16 cellular contexts compared by ENCODE assay signal in the genomic region with DNA sequence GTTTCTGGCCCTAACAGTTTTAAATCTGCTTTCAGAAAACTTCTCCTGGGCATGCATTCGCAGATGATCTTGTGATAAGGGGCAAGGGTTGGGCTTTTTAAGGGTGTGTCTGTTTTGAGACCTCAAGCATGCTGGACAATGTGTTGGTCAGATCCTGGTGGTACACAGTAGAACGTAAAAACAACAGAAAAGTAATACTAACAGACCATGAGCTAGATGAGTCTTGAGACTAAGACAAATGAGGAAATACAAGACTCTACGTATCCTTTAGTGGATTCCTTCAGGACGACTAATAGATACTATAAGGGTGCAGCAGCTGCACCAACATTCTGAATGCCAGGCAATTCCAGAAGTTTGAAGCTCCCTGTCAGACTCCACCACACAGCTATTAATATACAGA.
A peak's percentile ranks its signal among the peaks of the same experiment; 100 is the strongest.
DNase-seq lines count a peak whose midpoint lies in the region; ATAC-seq, FAIRE-seq and TF ChIP-seq lines count a peak whose summit lies in the region.
"Had no signal": no experiment of that assay in that cellular context is flagged by ENCODE, and none has a peak within 500 bp of the region (broad histone marks: within the 10 kb centered on the region; RNA-seq: fewer than 3 reads in every experiment).

No MANE protein-coding gene starts in this region.

- no peak overlapping the region; the same call in 1 of the 2 replicates for H3K14ac ChIP-seq in IMR-90 (replicated peaks; ENCODE audit: low read depth, low read length)

- no peak overlapping the region for H3K56ac ChIP-seq in IMR-90 (ENCODE audit: extremely low read depth, insufficient read depth, low read length)

- H2BK120ac ChIP-seq in IMR-90 (ENCODE audit: low read depth, low read length): peak overlapping the region; percentile 32; the same call in 1 of the 2 replicates

- CTCF ChIA-PET in AG04449 (lab: Yijun Ruan, JAX) (interaction anchor here (1.3 to 1.7 kb wide), 3 partner anchors 9 to 12 kb away, joined by 3 to 6 read pairs (median 5); no protein-coding TSS in a partner anchor), IMR-90 (lab: Yijun Ruan, JAX) (interaction anchor here (0.6 kb wide), 1 partner anchor 213 kb away, joined by 3 read pairs; no protein-coding TSS in a partner anchor), mammary epithelial cell (lab: Charles Lee; ENCODE audit: low non-redundant PET) (no interaction called here), T-cell (lab: Charles Lee) (no interaction called here)
- CTCF ChIA-PET in activated CD8-positive, alpha-beta T cell treated with anti-CD3 and anti-CD28 coated beads for 36 hours (lab: Charles Lee): no interaction called here

- peak overlapping the region; percentile 22; the same call in 1 of the 2 replicates for H3K27ac ChIP-seq in IMR-90 (ENCODE audit: insufficient read depth, low read length)
- peak overlapping the region; percentile 59 for H3K27ac ChIP-seq in mammary epithelial cell (ENCODE audit: insufficient read depth, low read depth, low read length)
- peak overlapping the region; percentile 44 for H3K27ac ChIP-seq in keratinocyte (ENCODE audit: control insufficient read depth, insufficient read depth, low read length)
- H3K27ac ChIP-seq in colonic mucosa: no peak overlapping the region
- H3K27ac ChIP-seq: transverse colon had no signal

- no peak overlapping the region for H3K4me3 ChIP-seq in AG04449 (ENCODE audit: low read depth, low read length)
- no peak overlapping the region for H3K4me3 ChIP-seq in IMR-90 (ENCODE audit: insufficient read depth, low read depth, low read length)
- H3K4me3 ChIP-seq in mammary epithelial cell (replicated peaks in 1 of 3; ENCODE audit: insufficient read depth in 1 of 3, low read depth in 2 of 3, low read length in 3 of 3): no peak overlapping the region
- no peak overlapping the region for H3K4me3 ChIP-seq in keratinocyte (ENCODE audit: control insufficient read depth in 2 of 3, extremely low read depth in 1 of 3, insufficient read depth in 2 of 3, low read depth in 1 of 3, low read length in 3 of 3)
- no peak overlapping the region for H3K4me3 ChIP-seq in colonic mucosa
- H3K4me3 ChIP-seq: transverse colon had no signal

- ATAC-seq in IMR-90 (ENCODE audit: low read depth) (peak; percentile 86), GM19467 (IDR thresholded peaks at IDR 0.05; ENCODE audit: unreplicated experiment) (no peak), T-cell (replicated peaks in 1 of 4) (no peak)
- ATAC-seq in activated CD8-positive, alpha-beta T cell treated with anti-CD3 and anti-CD28 coated beads for 36 hours: no peak
- ATAC-seq: sciatic nerve had no signal

- H3K79me1 ChIP-seq in IMR-90 (ENCODE audit: low read depth in 1 of 2, low read length in 2 of 2): no peaks in the 10 kb centered on the region

- H4K8ac ChIP-seq in IMR-90 (ENCODE audit: low read depth in 2 of 2, low read length in 2 of 2): peak overlapping the region in 1 of 2 experiments; percentile 51; a peak in 2 of 4 replicates

- H3K27me3 ChIP-seq in IMR-90 (ENCODE audit: control insufficient read depth, insufficient read depth, low read length) (no peaks in the 10 kb centered on the region), mammary epithelial cell (ENCODE audit: insufficient read depth, low read length) (no peaks in the 10 kb centered on the region), keratinocyte (ENCODE audit: control insufficient read depth, extremely low read depth, insufficient read depth, low read length) (no peaks in the 10 kb centered on the region), colonic mucosa (no peaks in the 10 kb centered on the region)
- H3K27me3 ChIP-seq: transverse colon had no signal

- H3K23ac ChIP-seq in IMR-90 (ENCODE audit: low read depth, low read length): no peak overlapping the region; the same call in 1 of the 2 replicates

- peak; percentile 53 for DNase-seq in AG04449 (ENCODE audit: low read depth, low spot score)
- peak; percentile 90 for DNase-seq in IMR-90
- peak; percentile 63 for DNase-seq in mammary epithelial cell
- DNase-seq in keratinocyte (ENCODE audit: low read depth, low spot score): no peak
- no peak for DNase-seq in T-cell
- no peak for DNase-seq in colonic mucosa
- no peak for DNase-seq in activated CD8-positive, alpha-beta T cell treated with anti-CD3 and anti-CD28 coated beads for 36 hours
- DNase-seq: DMS153; foreskin melanocyte; mesendoderm; NCI-H1092 treated with DMSO at 0.1 percent for 48 hours; stimulated activated CD4-positive, alpha-beta T cell treated with anti-CD3 and anti-CD28 coated beads, Interleukin-4, amount 100 ng/mL, for 4 hours; transverse colon had no signal

- FAIRE-seq in keratinocyte (lab: Jason Lieb, UNC): peak; percentile 23

- peak overlapping the region; percentile 30; the same call in 1 of the 2 replicates for H2BK20ac ChIP-seq in IMR-90 (ENCODE audit: low read depth, low read length)

- no peak overlapping the region for H4K91ac ChIP-seq in IMR-90 (ENCODE audit: insufficient read depth, low read depth, low read length)

- H3K27me3 Mint-ChIP-seq in T-cell: peaks cover 4 to 11% of the 10 kb centered on the region in 2 donors
- peaks cover 3% of the 10 kb centered on the region for H3K27me3 Mint-ChIP-seq in activated CD8-positive, alpha-beta T cell treated with anti-CD3 and anti-CD28 coated beads for 36 hours

- POLR2A ChIA-PET in AG04449 (lab: Yijun Ruan, JAX): interaction anchor here (0.6 kb wide), 1 partner anchor 13 kb away, joined by 3 read pairs; no protein-coding TSS in a partner anchor
- POLR2A ChIA-PET in IMR-90 (lab: Charles Lee; ENCODE audit: unreplicated experiment): no interaction called here
- POLR2A ChIA-PET in T-cell (lab: Charles Lee): no interaction called here
- POLR2A ChIA-PET in activated CD8-positive, alpha-beta T cell treated with anti-CD3 and anti-CD28 coated beads for 36 hours (lab: Charles Lee): no interaction called here

- H3K4me3 Mint-ChIP-seq in T-cell: no peak overlapping the region
- H3K4me3 Mint-ChIP-seq in activated CD8-positive, alpha-beta T cell treated with anti-CD3 and anti-CD28 coated beads for 36 hours: no peak overlapping the region
- H3K4me3 Mint-ChIP-seq: B cell had no signal

- H2AFZ ChIP-seq in IMR-90 (replicated peaks; ENCODE audit: low read length, poor library complexity) (peak overlapping the region; percentile 15), mammary epithelial cell (ENCODE audit: low read depth, low read length) (peak overlapping the region; percentile 79), keratinocyte (ENCODE audit: control insufficient read depth, low read length) (peak overlapping the region; percentile 56)

- H3K36me3 Mint-ChIP-seq in T-cell: no peaks in the 10 kb centered on the region
- H3K36me3 Mint-ChIP-seq in activated CD8-positive, alpha-beta T cell treated with anti-CD3 and anti-CD28 coated beads for 36 hours (ENCODE audit: low read depth): no peaks in the 10 kb centered on the region

- peak overlapping the region; percentile 3; the same call in 1 of the 2 replicates for H4K5ac ChIP-seq in IMR-90 (ENCODE audit: low read depth, low read length)

- H2AK9ac ChIP-seq in IMR-90 (replicated peaks; ENCODE audit: low read depth, low read length, poor library complexity): no peak overlapping the region

- no peak for TF ChIP-seq CTCF in AG04449 (IDR thresholded peaks at IDR 0.05; ENCODE audit: insufficient read depth, low read length, missing control alignments)
- no peak for TF ChIP-seq CTCF in IMR-90 (conservative IDR thresholded peaks at IDR 0.05; ENCODE audit: low read depth, low read length)
- TF ChIP-seq CTCF in mammary epithelial cell (conservative IDR thresholded peaks at IDR 0.05 in 1 of 2, IDR thresholded peaks at IDR 0.05 in 1 of 2; ENCODE audit: extremely low read depth in 1 of 2, insufficient read depth in 1 of 2, low read depth in 1 of 2, low read length in 2 of 2): no peak
- TF ChIP-seq CTCF in keratinocyte (optimal IDR thresholded peaks at IDR 0.05 in 1 of 3, IDR thresholded peaks at IDR 0.05 in 1 of 3, conservative IDR thresholded peaks at IDR 0.05 in 1 of 3; ENCODE audit: extremely low read depth in 1 of 3, insufficient read depth in 2 of 3, low read length in 3 of 3): no peak
- TF ChIP-seq CTCF in colonic mucosa (IDR thresholded peaks at IDR 0.05): no peak
- no peak for TF ChIP-seq CTCF in activated CD8-positive, alpha-beta T cell treated with anti-CD3 and anti-CD28 coated beads for 36 hours (IDR thresholded peaks at IDR 0.05)

- dilution Hi-C loops in IMR-90 (cut with HindIII; ENCODE audit: low sequenced_read_pairs, unreplicated experiment): no loop called here
- dilution Hi-C loops in mammary epithelial cell (cut with HindIII; ENCODE audit: low sequenced_read_pairs): no loop called here
- dilution Hi-C loops in keratinocyte (cut with MboI; ENCODE audit: extremely low pct_ligation_motif_present, low sequenced_read_pairs): no loop called here

- no CpG with 5 or more reads among the region's 4 CpGs for WGBS in IMR-90 (ENCODE audit: extremely low coverage in 2 of 2, insufficient read length in 1 of 2), 2 experiments
- WGBS in mammary epithelial cell (ENCODE audit: low coverage, missing lambda C conversion rate): 62% methylated on average over 4 of the region's 4 CpGs

- H3K9ac ChIP-seq in IMR-90 (ENCODE audit: low read depth, low read length) (no peak overlapping the region), mammary epithelial cell (ENCODE audit: insufficient read depth, low read length) (peak overlapping the region; percentile 9), keratinocyte (ENCODE audit: control insufficient read depth, extremely low read depth, insufficient read depth, low read length) (no peak overlapping the region), colonic mucosa (ENCODE audit: low read depth in 2 of 2, low read length in 2 of 2) (no peak overlapping the region)

- intact Hi-C loops in IMR-90 (cut with micrococcal nuclease): no loop called here
- intact Hi-C loops in mammary epithelial cell (cut with micrococcal nuclease): no loop called here
- intact Hi-C loops in colonic mucosa (cut with DNase I): no loop called here
- intact Hi-C loops in activated CD8-positive, alpha-beta T cell treated with anti-CD3 and anti-CD28 coated beads for 36 hours (cut with micrococcal nuclease): no loop called here

- TF ChIP-seq RAD21 in IMR-90 (IDR thresholded peaks at IDR 0.05; ENCODE audit: low read length): no peak

- H3K9me1 ChIP-seq in IMR-90 (ENCODE audit: insufficient read depth, low read length) (peaks cover 5% of the 10 kb centered on the region; the same call in 1 of the 2 replicates), keratinocyte (ENCODE audit: control insufficient read depth, extremely low read depth, insufficient read depth, low read length) (no peaks in the 10 kb centered on the region)

- H3K4me1 ChIP-seq in IMR-90 (ENCODE audit: control insufficient read depth, insufficient read depth, low read length) (peaks cover 7% of the 10 kb centered on the region), mammary epithelial cell (ENCODE audit: insufficient read depth, low read length) (peaks cover 17% of the 10 kb centered on the region), keratinocyte (ENCODE audit: control insufficient read depth, extremely low read depth, insufficient read depth, low read length) (peaks cover 31% of the 10 kb centered on the region), colonic mucosa (no peaks in the 10 kb centered on the region)
- H3K4me1 ChIP-seq: transverse colon had no signal

- H4K20me1 ChIP-seq in IMR-90 (ENCODE audit: insufficient read depth, low read length): no peaks in the 10 kb centered on the region
- H4K20me1 ChIP-seq in mammary epithelial cell (ENCODE audit: insufficient read depth, low read length): no peaks in the 10 kb centered on the region
- no peaks in the 10 kb centered on the region for H4K20me1 ChIP-seq in keratinocyte (ENCODE audit: control insufficient read depth, extremely low read depth, insufficient read depth, low read length)

- H3K4ac ChIP-seq in IMR-90 (ENCODE audit: low read depth, low read length): peak overlapping the region; percentile 19; the same call in 1 of the 2 replicates

- H3K9me3 Mint-ChIP-seq in T-cell: peaks cover 0 to 3% (median 0%) of the 10 kb centered on the region in 3 donors
- peaks cover 2% of the 10 kb centered on the region for H3K9me3 Mint-ChIP-seq in activated CD8-positive, alpha-beta T cell treated with anti-CD3 and anti-CD28 coated beads for 36 hours

- peak overlapping the region; percentile 70; the same call in 1 of the 2 replicates for H3K18ac ChIP-seq in IMR-90 (ENCODE audit: low read depth, low read length)

- H3K4me2 ChIP-seq in IMR-90 (ENCODE audit: low read depth, low read length) (no peak overlapping the region), mammary epithelial cell (ENCODE audit: insufficient read depth, low read depth, low read length) (peak overlapping the region; percentile 38), keratinocyte (ENCODE audit: control insufficient read depth, extremely low read depth, insufficient read depth, low read depth, low read length) (peak overlapping the region; percentile 4)

- TF ChIP-seq POLR2A in IMR-90 (IDR thresholded peaks at IDR 0.05; ENCODE audit: low read depth, low read length): no peak

- H3K4me1 Mint-ChIP-seq in T-cell: no peaks in the 10 kb centered on the region
- no peaks in the 10 kb centered on the region for H3K4me1 Mint-ChIP-seq in activated CD8-positive, alpha-beta T cell treated with anti-CD3 and anti-CD28 coated beads for 36 hours (ENCODE audit: low read depth)
- H3K4me1 Mint-ChIP-seq: B cell had no signal

- no peak overlapping the region for H3K27ac Mint-ChIP-seq in T-cell
- no peak overlapping the region for H3K27ac Mint-ChIP-seq in activated CD8-positive, alpha-beta T cell treated with anti-CD3 and anti-CD28 coated beads for 36 hours
- H3K27ac Mint-ChIP-seq: B cell had no signal

- peak overlapping the region; percentile 7; the same call in 1 of the 3 replicates for H2BK15ac ChIP-seq in IMR-90 (ENCODE audit: low read depth, low read length)

- H3K36me3 ChIP-seq in IMR-90 (ENCODE audit: control insufficient read depth, insufficient read depth, low read length) (no peaks in the 10 kb centered on the region), mammary epithelial cell (ENCODE audit: insufficient read depth, low read length) (no peaks in the 10 kb centered on the region), keratinocyte (ENCODE audit: control insufficient read depth in 2 of 2, extremely low read depth in 1 of 2, insufficient read depth in 2 of 2, low read length in 2 of 2) (no peaks in the 10 kb centered on the region), colonic mucosa (no peaks in the 10 kb centered on the region)
- H3K36me3 ChIP-seq: transverse colon had no signal

- peak overlapping the region; percentile 38 for H2BK5ac ChIP-seq in IMR-90 (ENCODE audit: low read depth, low read length, poor library complexity, severe bottlenecking)

- in situ Hi-C loops in IMR-90 (cut with MboI; ENCODE audit: low sequenced_read_pairs): no loop called here
- in situ Hi-C loops in mammary epithelial cell (cut with MboI; ENCODE audit: low sequenced_read_pairs in 2 of 2): no loop called here

- H3K9me3 ChIP-seq in IMR-90 (ENCODE audit: control insufficient read depth, insufficient read depth, low read length): no peaks in the 10 kb centered on the region
- H3K9me3 ChIP-seq in mammary epithelial cell (replicated peaks; ENCODE audit: insufficient read depth, low read length): no peaks in the 10 kb centered on the region
- no peaks in the 10 kb centered on the region for H3K9me3 ChIP-seq in keratinocyte (ENCODE audit: control insufficient read depth, low read depth, low read length)
- H3K9me3 ChIP-seq in colonic mucosa: no peaks in the 10 kb centered on the region
- H3K9me3 ChIP-seq: transverse colon had no signal

- BruUV-seq in IMR-90 (replicated peaks; lab: Mats Ljungman, UMichigan): no TSS peak
- BruUV-seq in mammary epithelial cell (replicated peaks; lab: Mats Ljungman, UMichigan): no TSS peak

- H3K79me2 ChIP-seq in mammary epithelial cell (ENCODE audit: insufficient read depth, low read length): no peaks in the 10 kb centered on the region
- H3K79me2 ChIP-seq in keratinocyte (ENCODE audit: control insufficient read depth, insufficient read depth, low read length): no peaks in the 10 kb centered on the region

- no peak overlapping the region for H2AK5ac ChIP-seq in IMR-90 (ENCODE audit: low read depth, low read length)

Comparison
In these comparisons a context has a peak if more than half of its experiments do, and no peak if none do; other contexts are left out.
1. DNase-seq: peak in AG04449 (single experiment), IMR-90 (single experiment) and mammary epithelial cell (single experiment); none in keratinocyte (single experiment), T-cell (0 of 34), colonic mucosa (single experiment) and activated CD8-positive, alpha-beta T cell treated with anti-CD3 and anti-CD28 coated beads for 36 hours (single experiment).
2. H2AFZ ChIP-seq: peak in every context shown above with its lines; median percentile 79 in mammary epithelial cell; 56 in keratinocyte; 15 in IMR-90.
3. CTCF ChIA-PET loops: an anchor here in AG04449 (1.3 to 1.7 kb wide) and IMR-90 (0.6 kb wide); none called in mammary epithelial cell, T-cell and activated CD8-positive, alpha-beta T cell treated with anti-CD3 and anti-CD28 coated beads for 36 hours.